6 cellular contexts compared by ENCODE assay signal in genomic region chr6:43700939-43701547, GRCh38. TPM values are rescaled to one million over a fixed set of nuclear protein-coding genes. Genes with fewer than 3 reads are reported as not detected.
"Had no signal": no experiment of that assay in that cellular context is flagged by ENCODE, and none has a peak within 500 bp of the region (broad histone marks: within the 10 kb centered on the region; RNA-seq: fewer than 3 reads in every experiment).

No MANE protein-coding gene starts in this region.

RNA-seq across cellular contexts. Expression of gene RSPH9, which starts 56.2 kb away (rescaled TPM):
- total RNA-seq: activated B cell treated with CpG ODN at 0.5 μM for 24 hours; activated CD4-positive, alpha-beta T cell treated with anti-CD3 and anti-CD28 coated beads, Interleukin-2, amount 10 ng/mL, durations not matched to agents 24 days and 14 days; activated CD8-positive, alpha-beta memory T cell treated with anti-CD3 and anti-CD28 coated beads, Interleukin-2, amount 10 ng/mL, durations not matched to agents 7 days and 5 days; activated T-helper 1 cell treated with anti-CD3 and anti-CD28 coated beads, Interleukin-12 subunit alpha, Interleukin-12 subunit beta, Interleukin-2, Interleukin-4 antibody, amounts not matched to agents 30 ng/mL and 10 ng/mL and 1 ng/mL, durations not matched to agents 14 hours and 24 hours and 36 hours; breast epithelium; SJSA1 had no signal
